Comparison of ENCODE assay signal across 7 cellular contexts in genomic region chrX:122818068-122818467, GRCh38.
"Had no signal": no experiment of that assay in that cellular context is flagged by ENCODE, and none has a peak within 500 bp of the region (broad histone marks: within the 10 kb centered on the region; RNA-seq: fewer than 3 reads in every experiment).

No MANE protein-coding gene starts in this region.

- FAIRE-seq: HepG2, HTR-8/SVneo, K562 had no signal

- DNase-seq: IMR-90, KBM-7 had no signal

- H3K4me3 ChIP-seq: K562 had no signal

- H3K36me3 Mint-ChIP-seq: IgD-negative memory B cell had no signal

- H3K27ac ChIP-seq: HL-60 had no signal

- ATAC-seq: HepG2, K562 had no signal

- H3K27ac Mint-ChIP-seq: IgD-negative memory B cell had no signal

- H3K4me3 Mint-ChIP-seq: IgD-negative memory B cell had no signal

- H3K27me3 Mint-ChIP-seq: IgD-negative memory B cell had no signal
